ENCODE assay signal across 1 cellular context in the genomic region with DNA sequence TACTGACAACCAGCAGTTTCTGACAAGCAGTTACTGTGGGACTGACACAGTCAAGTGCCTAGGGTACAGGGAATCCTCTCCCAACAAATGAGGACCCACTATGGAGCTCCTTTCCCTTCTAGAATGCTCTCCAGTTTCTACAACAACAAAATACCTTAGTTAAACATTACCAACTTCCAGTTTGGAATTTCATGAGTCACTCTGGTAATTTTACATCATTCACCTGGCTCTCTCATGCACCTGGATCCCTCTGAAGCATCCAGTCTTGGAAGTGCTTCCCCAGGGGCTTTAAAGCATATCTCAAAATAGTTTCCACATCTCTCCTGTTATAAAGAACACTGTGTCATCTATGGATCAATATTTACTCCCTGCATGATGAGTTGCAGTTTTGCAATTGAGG.
TF ChIP-seq lines count a peak whose summit lies in the region.

No MANE protein-coding gene starts in this region.

TF ChIP-seq in GM23338, 12 proteins besides CTCF, POLR2A, EP300 and RAD21 (continued from another document):
- TF ChIP-seq, protein P1, sequence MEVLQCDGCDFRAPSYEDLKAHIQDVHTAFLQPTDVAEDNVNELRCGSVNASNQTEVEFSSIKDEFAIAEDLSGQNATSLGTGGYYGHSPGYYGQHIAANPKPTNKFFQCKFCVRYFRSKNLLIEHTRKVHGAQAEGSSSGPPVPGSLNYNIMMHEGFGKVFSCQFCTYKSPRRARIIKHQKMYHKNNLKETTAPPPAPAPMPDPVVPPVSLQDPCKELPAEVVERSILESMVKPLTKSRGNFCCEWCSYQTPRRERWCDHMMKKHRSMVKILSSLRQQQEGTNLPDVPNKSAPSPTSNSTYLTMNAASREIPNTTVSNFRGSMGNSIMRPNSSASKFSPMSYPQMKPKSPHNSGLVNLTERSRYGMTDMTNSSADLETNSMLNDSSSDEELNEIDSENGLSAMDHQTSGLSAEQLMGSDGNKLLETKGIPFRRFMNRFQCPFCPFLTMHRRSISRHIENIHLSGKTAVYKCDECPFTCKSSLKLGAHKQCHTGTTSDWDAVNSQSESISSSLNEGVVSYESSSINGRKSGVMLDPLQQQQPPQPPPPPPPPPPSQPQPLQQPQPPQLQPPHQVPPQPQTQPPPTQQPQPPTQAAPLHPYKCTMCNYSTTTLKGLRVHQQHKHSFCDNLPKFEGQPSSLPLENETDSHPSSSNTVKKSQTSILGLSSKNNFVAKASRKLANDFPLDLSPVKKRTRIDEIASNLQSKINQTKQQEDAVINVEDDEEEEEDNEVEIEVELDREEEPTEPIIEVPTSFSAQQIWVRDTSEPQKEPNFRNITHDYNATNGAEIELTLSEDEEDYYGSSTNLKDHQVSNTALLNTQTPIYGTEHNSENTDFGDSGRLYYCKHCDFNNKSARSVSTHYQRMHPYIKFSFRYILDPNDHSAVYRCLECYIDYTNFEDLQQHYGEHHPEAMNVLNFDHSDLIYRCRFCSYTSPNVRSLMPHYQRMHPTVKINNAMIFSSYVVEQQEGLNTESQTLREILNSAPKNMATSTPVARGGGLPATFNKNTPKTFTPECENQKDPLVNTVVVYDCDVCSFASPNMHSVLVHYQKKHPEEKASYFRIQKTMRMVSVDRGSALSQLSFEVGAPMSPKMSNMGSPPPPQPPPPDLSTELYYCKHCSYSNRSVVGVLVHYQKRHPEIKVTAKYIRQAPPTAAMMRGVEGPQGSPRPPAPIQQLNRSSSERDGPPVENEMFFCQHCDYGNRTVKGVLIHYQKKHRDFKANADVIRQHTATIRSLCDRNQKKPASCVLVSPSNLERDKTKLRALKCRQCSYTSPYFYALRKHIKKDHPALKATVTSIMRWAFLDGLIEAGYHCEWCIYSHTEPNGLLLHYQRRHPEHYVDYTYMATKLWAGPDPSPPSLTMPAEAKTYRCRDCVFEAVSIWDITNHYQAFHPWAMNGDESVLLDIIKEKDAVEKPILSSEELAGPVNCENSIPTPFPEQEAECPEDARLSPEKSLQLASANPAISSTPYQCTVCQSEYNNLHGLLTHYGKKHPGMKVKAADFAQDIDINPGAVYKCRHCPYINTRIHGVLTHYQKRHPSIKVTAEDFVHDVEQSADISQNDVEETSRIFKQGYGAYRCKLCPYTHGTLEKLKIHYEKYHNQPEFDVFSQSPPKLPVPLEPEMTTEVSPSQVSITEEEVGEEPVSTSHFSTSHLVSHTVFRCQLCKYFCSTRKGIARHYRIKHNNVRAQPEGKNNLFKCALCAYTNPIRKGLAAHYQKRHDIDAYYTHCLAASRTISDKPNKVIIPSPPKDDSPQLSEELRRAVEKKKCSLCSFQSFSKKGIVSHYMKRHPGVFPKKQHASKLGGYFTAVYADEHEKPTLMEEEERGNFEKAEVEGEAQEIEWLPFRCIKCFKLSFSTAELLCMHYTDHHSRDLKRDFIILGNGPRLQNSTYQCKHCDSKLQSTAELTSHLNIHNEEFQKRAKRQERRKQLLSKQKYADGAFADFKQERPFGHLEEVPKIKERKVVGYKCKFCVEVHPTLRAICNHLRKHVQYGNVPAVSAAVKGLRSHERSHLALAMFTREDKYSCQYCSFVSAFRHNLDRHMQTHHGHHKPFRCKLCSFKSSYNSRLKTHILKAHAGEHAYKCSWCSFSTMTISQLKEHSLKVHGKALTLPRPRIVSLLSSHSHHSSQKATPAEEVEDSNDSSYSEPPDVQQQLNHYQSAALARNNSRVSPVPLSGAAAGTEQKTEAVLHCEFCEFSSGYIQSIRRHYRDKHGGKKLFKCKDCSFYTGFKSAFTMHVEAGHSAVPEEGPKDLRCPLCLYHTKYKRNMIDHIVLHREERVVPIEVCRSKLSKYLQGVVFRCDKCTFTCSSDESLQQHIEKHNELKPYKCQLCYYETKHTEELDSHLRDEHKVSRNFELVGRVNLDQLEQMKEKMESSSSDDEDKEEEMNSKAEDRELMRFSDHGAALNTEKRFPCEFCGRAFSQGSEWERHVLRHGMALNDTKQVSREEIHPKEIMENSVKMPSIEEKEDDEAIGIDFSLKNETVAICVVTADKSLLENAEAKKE (CRISPR knock-in tag; IDR thresholded peaks at IDR 0.05), result no peak
- no peak for TF ChIP-seq STAT1 (IDR thresholded peaks at IDR 0.05; ENCODE audit: unreplicated experiment)
